ENCODE assay signal across 17 cellular contexts in the genomic region with DNA sequence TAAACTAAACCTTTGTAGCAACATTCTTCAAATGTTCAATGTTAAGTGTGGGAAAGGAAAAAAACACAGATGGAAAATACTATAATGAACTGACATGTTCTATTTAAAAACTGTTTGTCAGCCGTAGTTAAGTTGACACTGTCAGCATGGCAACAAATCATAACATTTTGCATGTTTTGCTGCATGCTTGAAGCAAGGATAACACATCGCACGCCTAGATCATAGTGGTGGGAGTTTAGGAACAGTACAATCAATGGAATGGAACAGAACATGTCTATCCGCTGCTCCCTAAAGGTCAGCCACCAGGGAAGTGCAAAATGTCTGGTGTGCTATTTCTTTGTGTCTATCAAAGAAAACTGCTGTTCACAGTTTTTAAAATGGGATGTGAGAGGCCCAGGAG.
"Had no signal": no experiment of that assay in that cellular context is flagged by ENCODE, and none has a peak within 500 bp of the region (broad histone marks: within the 10 kb centered on the region; RNA-seq: fewer than 3 reads in every experiment).

No MANE protein-coding gene starts in this region.

- DNase-seq: activated CD4-positive, alpha-beta T cell treated with anti-CD3 and anti-CD28 coated beads for 4 hours; activated CD8-positive, alpha-beta T cell treated with anti-CD3 and anti-CD28 coated beads for 36 hours; activated effector memory CD4-positive, alpha-beta T cell treated with Interleukin-2 at 50 U/mL for 16 hours; activated naive CD4-positive, alpha-beta T cell treated with anti-CD3 and anti-CD28 coated beads, Interleukin-2, amount 50 U/mL, for 16 hours; activated T-cell treated with anti-CD3 and anti-CD28 coated beads, Interleukin-2, amount 50 U/mL, for 4 hours; adrenal gland; esophagus squamous epithelium; head of caudate nucleus; left colon; occipital lobe; sigmoid colon; stimulated activated CD4-positive, alpha-beta T cell treated with anti-CD3 and anti-CD28 coated beads, Interleukin-12 subunit alpha, Interleukin-12 subunit beta, amount 100 ng/mL, for 4 hours; T-helper 2 cell; thyroid gland had no signal

- H3K27me3 ChIP-seq: adrenal gland, esophagus squamous epithelium, sigmoid colon, thyroid gland had no signal

- H3K4me3 ChIP-seq: adrenal gland, esophagus squamous epithelium, sigmoid colon, thyroid gland had no signal

- H3K36me3 ChIP-seq: adrenal gland, esophagus squamous epithelium, sigmoid colon, thyroid gland had no signal

- H3K9me3 ChIP-seq: adrenal gland, esophagus squamous epithelium, sigmoid colon, thyroid gland had no signal

- H3K27ac ChIP-seq: adrenal gland, thyroid gland had no signal

- ATAC-seq: activated CD8-positive, alpha-beta T cell treated with anti-CD3 and anti-CD28 coated beads for 36 hours; activated T-cell treated with anti-CD3 and anti-CD28 coated beads, Interleukin-2, amount 50 U/mL, for 4 hours; left colon; natural killer cell treated with Interleukin-12 subunit alpha and Interleukin-12 subunit beta and Interleukin-15 and Interleukin-18, amount 100 ng/mL, for 72 hours; stimulated activated effector memory CD8-positive, alpha-beta T cell treated with anti-CD3 and anti-CD28 coated beads, Interleukin-12 subunit alpha, Interleukin-12 subunit beta, amount 100 ng/mL, for 72 hours; WTC11 had no signal

- H3K4me1 ChIP-seq: adrenal gland, thyroid gland had no signal
